Comparison of ENCODE assay signal across 22 cellular contexts in genomic region chr6:145498425-145498824, GRCh38.
DNase-seq lines count a peak whose midpoint lies in the region; ATAC-seq and TF ChIP-seq lines count a peak whose summit lies in the region.
"Had no signal": no experiment of that assay in that cellular context is flagged by ENCODE, and none has a peak within 500 bp of the region (broad histone marks: within the 10 kb centered on the region; RNA-seq: fewer than 3 reads in every experiment).

No MANE protein-coding gene starts in this region.

- H3K36me3 Mint-ChIP-seq in CD4-positive, alpha-beta memory T cell, result no peaks in the 10 kb centered on the region
- H3K36me3 Mint-ChIP-seq: CD8-positive, alpha-beta memory T cell; IgD-negative memory B cell had no signal

- POLR2A ChIA-PET in CD4-positive, alpha-beta memory T cell (lab: Charles Lee; ENCODE audit: partially characterized antibody), result no interaction called here

- no peak overlapping the region for H3K4me3 Mint-ChIP-seq in CD4-positive, alpha-beta memory T cell
- H3K4me3 Mint-ChIP-seq: CD8-positive, alpha-beta memory T cell; IgD-negative memory B cell had no signal

- intact Hi-C loops in CD4-positive, alpha-beta memory T cell (cut with micrococcal nuclease), result no loop called here

- H3K4me1 ChIP-seq in CD4-positive, alpha-beta memory T cell (ENCODE audit: insufficient read depth, low read length), result no peaks in the 10 kb centered on the region
- H3K4me1 ChIP-seq: HAP-1 had no signal

- H3K9me3 ChIP-seq in CD4-positive, alpha-beta memory T cell (ENCODE audit: control insufficient read depth in 1 of 2, low read length in 2 of 2), result no peaks in the 10 kb centered on the region
- H3K9me3 ChIP-seq: HAP-1, SK-N-SH had no signal

- no peaks in the 10 kb centered on the region for H3K4me1 Mint-ChIP-seq in CD4-positive, alpha-beta memory T cell
- H3K4me1 Mint-ChIP-seq: CD8-positive, alpha-beta memory T cell; IgD-negative memory B cell had no signal

- H3K36me3 ChIP-seq in CD4-positive, alpha-beta memory T cell (ENCODE audit: insufficient read depth, low read length), result no peaks in the 10 kb centered on the region
- H3K36me3 ChIP-seq: HAP-1 had no signal

- no peak overlapping the region for H3K4me3 ChIP-seq in GM12865 (ENCODE audit: low read depth, low read length)
- no peak overlapping the region for H3K4me3 ChIP-seq in CD4-positive, alpha-beta memory T cell (ENCODE audit: low read length in 2 of 2)
- H3K4me3 ChIP-seq: HAP-1 had no signal

- H3K27ac ChIP-seq in CD4-positive, alpha-beta memory T cell (ENCODE audit: low read depth, low read length), result no peak overlapping the region

- DNase-seq in GM12865 (ENCODE audit: low read depth) (peak; percentile 68), astrocyte of the hippocampus (ENCODE audit: low read depth, low spot score) (peak; percentile 22), DMS 273 (lab: John Stamatoyannopoulos, UW; ENCODE audit: unreplicated experiment) (no peak), NCI-H1694 treated with DMSO at 0.1 percent for 48 hours (lab: John Stamatoyannopoulos, UW) (no peak), NCI-H1694 (lab: John Stamatoyannopoulos, UW) (no peak)
- DNase-seq in CD4-positive, alpha-beta memory T cell, result no peak
- DNase-seq: 8988T; CD8-positive, alpha-beta memory T cell; DND-41; Kasumi-1; NCI-H1105; NCI-H187 treated with DMSO at 0.1 percent for 48 hours; NCI-H2171; NCI-H446; NCI-H69; SHP77; SK-N-SH; T-helper 1 cell had no signal

- H3K27ac Mint-ChIP-seq in CD4-positive, alpha-beta memory T cell, result no peak overlapping the region
- H3K27ac Mint-ChIP-seq: CD8-positive, alpha-beta memory T cell; IgD-negative memory B cell had no signal

- H3K9me3 Mint-ChIP-seq in CD4-positive, alpha-beta memory T cell, result peaks cover 0 to 25% (median 8%) of the 10 kb centered on the region in 8 donors

- peaks cover 1 to 2% of the 10 kb centered on the region in 2 donors for H3K27me3 Mint-ChIP-seq in CD4-positive, alpha-beta memory T cell

- H3K27me3 ChIP-seq in CD4-positive, alpha-beta memory T cell (ENCODE audit: insufficient read depth, low read length), result no peaks in the 10 kb centered on the region

- ATAC-seq in GM18909 (IDR thresholded peaks at IDR 0.05; ENCODE audit: poor library complexity, unreplicated experiment) (peak; percentile 63), HG02610 (IDR thresholded peaks at IDR 0.05; ENCODE audit: unreplicated experiment) (peak; percentile 83)

- CTCF ChIA-PET in CD4-positive, alpha-beta memory T cell (lab: Charles Lee; ENCODE audit: partially characterized antibody), result no interaction called here

- no peak for TF ChIP-seq CTCF in GM12865 (IDR thresholded peaks at IDR 0.05; ENCODE audit: insufficient read depth, low read depth, low read length, missing control alignments)

Comparison
In these comparisons a context has a peak if more than half of its experiments do, and no peak if none do; other contexts are left out.
1. DNase-seq: peak in GM12865 (single experiment) and astrocyte of the hippocampus (single experiment); none in DMS 273 (single experiment), NCI-H1694 treated with DMSO at 0.1 percent for 48 hours (single experiment), CD4-positive, alpha-beta memory T cell (0 of 5) and NCI-H1694 (single experiment).